Comparison of ENCODE assay signal across 8 cellular contexts in genomic region chr2:113604085-113604477, GRCh38. TPM values are rescaled to one million over a fixed set of nuclear protein-coding genes. Genes with fewer than 3 reads are reported as not detected.
DNase-seq lines count a peak whose midpoint lies in the region; ATAC-seq and TF ChIP-seq lines count a peak whose summit lies in the region.
"Not testable (repeated sequence)": the region's sequence is repeated elsewhere in the genome, so short reads cannot be mapped to it uniquely, and the experiment has no call there.

No MANE protein-coding gene starts in this region.

- not testable (repeated sequence) for H3K27ac ChIP-seq in BLaER1; GM23248; osteoblast (ENCODE audit: low read depth, low read length)
- H3K27ac ChIP-seq in hepatocyte = peak overlapping the region; percentile 87

- H3K9ac ChIP-seq in BLaER1 = peak overlapping the region; percentile 53; the same call in 1 of the 2 replicates
- peak overlapping the region; percentile 71 for H3K9ac ChIP-seq in GM23248
- not testable (repeated sequence) for H3K9ac ChIP-seq in NT2/D1 (ENCODE audit: insufficient read length, low read depth)

- not testable (repeated sequence) for ATAC-seq in activated CD8-positive, alpha-beta memory T cell treated with anti-CD3 and anti-CD28 coated beads, Interleukin-2, amount 10 ng/mL, durations not matched to agents 7 days and 5 days

- not testable (repeated sequence) for H3K4me1 ChIP-seq in BLaER1; GM23248 (ENCODE audit: insufficient read depth); NT2/D1 (ENCODE audit: insufficient read depth, insufficient read length); hepatocyte (ENCODE audit: insufficient read depth); osteoblast (ENCODE audit: insufficient read depth, low read length)

- H3K4me3 Mint-ChIP-seq in activated CD8-positive, alpha-beta memory T cell treated with anti-CD3 and anti-CD28 coated beads, Interleukin-2, amount 10 ng/mL, durations not matched to agents 7 days and 5 days = peak overlapping the region; percentile 84

- H3K4me3 ChIP-seq in BLaER1 = peak overlapping the region; percentile 58
- peak overlapping the region; percentile 62 for H3K4me3 ChIP-seq in GM23248
- peak overlapping the region; percentile 40 for H3K4me3 ChIP-seq in NT2/D1 (ENCODE audit: insufficient read length, low read depth)
- H3K4me3 ChIP-seq in choroid plexus epithelial cell (ENCODE audit: low read depth, low read length) = peak overlapping the region; percentile 62
- H3K4me3 ChIP-seq in hepatocyte = not testable (repeated sequence)
- H3K4me3 ChIP-seq in osteoblast (ENCODE audit: insufficient read depth, low read length) = peak overlapping the region; percentile 70

- H3K9me3 Mint-ChIP-seq in activated CD8-positive, alpha-beta memory T cell treated with anti-CD3 and anti-CD28 coated beads, Interleukin-2, amount 10 ng/mL, durations not matched to agents 7 days and 5 days (ENCODE audit: low read depth) = not testable (repeated sequence)

- peak overlapping the region; percentile 96 for H3K27ac Mint-ChIP-seq in activated CD8-positive, alpha-beta memory T cell treated with anti-CD3 and anti-CD28 coated beads, Interleukin-2, amount 10 ng/mL, durations not matched to agents 7 days and 5 days

- not testable (repeated sequence) for H3K36me3 ChIP-seq in BLaER1; GM23248 (ENCODE audit: low read depth); NT2/D1 (ENCODE audit: insufficient read depth, insufficient read length, low read length); hepatocyte (replicated peaks; ENCODE audit: insufficient read depth, low read depth); osteoblast (ENCODE audit: insufficient read depth, low read length)

- not testable (repeated sequence) for H3K9me3 ChIP-seq in BLaER1; GM23248 (ENCODE audit: low read depth); hepatocyte (ENCODE audit: low read depth); osteoblast (ENCODE audit: low read depth, low read length)
- H3K9me3 ChIP-seq in NT2/D1 (ENCODE audit: insufficient read depth, low read length) = peaks cover 24% of the 10 kb centered on the region; the same call in 1 of the 2 replicates

- not testable (repeated sequence) for H3K79me2 ChIP-seq in GM23248 (ENCODE audit: insufficient read depth); hepatocyte; osteoblast (ENCODE audit: insufficient read depth, low read length)

- TF ChIP-seq CTCF in choroid plexus epithelial cell (conservative IDR thresholded peaks at IDR 0.05; ENCODE audit: low read depth, low read length) = peak; percentile 79
- TF ChIP-seq CTCF in hepatocyte (IDR thresholded peaks at IDR 0.05; ENCODE audit: poor library complexity) = peak; percentile 99
- TF ChIP-seq CTCF in osteoblast (IDR thresholded peaks at IDR 0.05; ENCODE audit: extremely low read depth, low read depth, low read length) = peak; percentile 83

- DNase-seq in GM23248 (peak; percentile 79), NT2/D1 (ENCODE audit: low read depth, low spot score) (peak; percentile 82), choroid plexus epithelial cell (ENCODE audit: low read depth) (peak; percentile 94), hepatocyte (ENCODE audit: low spot score) (peak; percentile 94)
- peak; percentile 96 for DNase-seq in activated CD8-positive, alpha-beta memory T cell treated with anti-CD3 and anti-CD28 coated beads, Interleukin-2, amount 10 ng/mL, durations not matched to agents 7 days and 5 days
- not testable (repeated sequence) for DNase-seq in osteoblast (ENCODE audit: insufficient read length, low spot score, missing footprints)
- DNase-seq in stimulated activated CD8-positive, alpha-beta memory T cell treated with anti-CD3 and anti-CD28 coated beads, Interleukin-4, amount 100 ng/mL, for 1 hour (ENCODE audit: low read depth in 2 of 2, low spot score in 1 of 2) = peak; percentile 65 to 85

- not testable (repeated sequence) for H3K4me2 ChIP-seq in BLaER1; GM23248 (ENCODE audit: unreplicated experiment)
- H3K4me2 ChIP-seq in hepatocyte (peak overlapping the region; percentile 72), osteoblast (ENCODE audit: insufficient read depth, low read length) (peak overlapping the region; percentile 43)

- CTCF ChIA-PET in activated CD8-positive, alpha-beta memory T cell treated with anti-CD3 and anti-CD28 coated beads, Interleukin-2, amount 10 ng/mL, durations not matched to agents 7 days and 5 days (lab: Charles Lee) = interaction anchor here (0.7 to 2.4 kb wide), 12 partner anchors 20 to 376 kb away, joined by 3 to 43 read pairs (median 5); no protein-coding TSS in a partner anchor

- not testable (repeated sequence) for H3K36me3 Mint-ChIP-seq in activated CD8-positive, alpha-beta memory T cell treated with anti-CD3 and anti-CD28 coated beads, Interleukin-2, amount 10 ng/mL, durations not matched to agents 7 days and 5 days

- H3F3A ChIP-seq in GM23248 (ENCODE audit: insufficient read depth) = not testable (repeated sequence)

- in situ Hi-C loops in GM23248 (cut with MboI) = not testable (repeated sequence)

- not testable (repeated sequence) for H3K27me3 Mint-ChIP-seq in activated CD8-positive, alpha-beta memory T cell treated with anti-CD3 and anti-CD28 coated beads, Interleukin-2, amount 10 ng/mL, durations not matched to agents 7 days and 5 days

- H3K9me2 ChIP-seq in GM23248 (ENCODE audit: insufficient read depth); hepatocyte (replicated peaks; ENCODE audit: insufficient read depth): not testable (repeated sequence)

- H4K20me1 ChIP-seq in BLaER1; GM23248 (ENCODE audit: insufficient read depth); hepatocyte (ENCODE audit: insufficient read depth, poor library complexity, severe bottlenecking); osteoblast (ENCODE audit: insufficient read depth, low read length): not testable (repeated sequence)

- H2AFZ ChIP-seq in GM23248; hepatocyte; osteoblast (ENCODE audit: low read length): not testable (repeated sequence)

- not testable (repeated sequence) for H3K27me3 ChIP-seq in BLaER1; GM23248 (replicated peaks; ENCODE audit: insufficient read depth); NT2/D1 (ENCODE audit: insufficient read depth, insufficient read length); hepatocyte; osteoblast (ENCODE audit: insufficient read depth, low read length)

- H3K4me1 Mint-ChIP-seq in activated CD8-positive, alpha-beta memory T cell treated with anti-CD3 and anti-CD28 coated beads, Interleukin-2, amount 10 ng/mL, durations not matched to agents 7 days and 5 days = not testable (repeated sequence)

- 1 to 7% methylated on average over 17 to 19 of the region's 20 CpGs for WGBS in GM23248 (ENCODE audit: low coverage in 1 of 2, low lambda C conversion rate in 2 of 2, missing lambda C conversion rate in 2 of 2), 2 experiments
- 5% methylated on average over 20 of the region's 20 CpGs for WGBS in hepatocyte (ENCODE audit: low lambda C conversion rate, missing lambda C conversion rate)

RNA-seq across cellular contexts. Expression of gene RABL2A, which starts 23.0 kb away (rescaled TPM):
- 4.3 and 5.4 TPM in 2 replicates for total RNA-seq in GM23248 (2014; rRNA removed; shearing (Covaris generic))
- polyA plus RNA-seq in GM23248 (2016; fragmentation: Nextera tagmentation; extraction: Ambion mirVana) = 6.5 and 9.7 TPM in 2 replicates
- 10 to 100 TPM; 13.3 to 19.5 TPM for total RNA-seq in activated CD8-positive, alpha-beta memory T cell treated with anti-CD3 and anti-CD28 coated beads, Interleukin-2, amount 10 ng/mL, durations not matched to agents 7 days and 5 days
- total RNA-seq in hepatocyte = 7.3 and 9.3 TPM in 2 replicates
- polyA plus RNA-seq in hepatocyte = 15.4 and 16.2 TPM in 2 replicates
- 9.4 and 20.3 TPM in 2 replicates for total RNA-seq in osteoblast
